In genomic region chr18:21291106-21291505, GRCh38 we compare ENCODE assay signal across 30 cellular contexts. TPM values are rescaled to one million over a fixed set of nuclear protein-coding genes. Genes with fewer than 3 reads are reported as not detected.
"Had no signal": no experiment of that assay in that cellular context is flagged by ENCODE, and none has a peak within 500 bp of the region (broad histone marks: within the 10 kb centered on the region; RNA-seq: fewer than 3 reads in every experiment).

No MANE protein-coding gene starts in this region.

- H3K79me2 ChIP-seq: hepatocyte had no signal

- H3K36me3 ChIP-seq: left lung, sigmoid colon, thoracic aorta, upper lobe of right lung, WERI-Rb-1 had no signal

- H3K27me3 Mint-ChIP-seq: activated naive CD8-positive, alpha-beta T cell treated with anti-CD3 and anti-CD28 coated beads, Interleukin-2, amount 50 U/mL, for 24 hours; dendritic cell treated with granulocyte-macrophage colony-stimulating factor and Interleukin-4, amounts not matched to agents 40 ng/mL and 50 ng/mL, for 4 days; progenitor cell of endocrine pancreas had no signal

- H3K27me3 ChIP-seq: body of pancreas, hepatocyte, left lung, sigmoid colon, upper lobe of right lung had no signal

- H3K4me2 ChIP-seq: hepatocyte, smooth muscle cell had no signal

- H3K4me1 Mint-ChIP-seq: activated naive CD8-positive, alpha-beta T cell treated with anti-CD3 and anti-CD28 coated beads, Interleukin-2, amount 50 U/mL, for 24 hours; immature natural killer cell; naive thymus-derived CD4-positive, alpha-beta T cell had no signal

- H3K9me3 ChIP-seq: body of pancreas, left lung, sigmoid colon, thoracic aorta, upper lobe of right lung had no signal

- H3K4me3 Mint-ChIP-seq: activated CD8-positive, alpha-beta T cell treated with anti-CD3 and anti-CD28 coated beads, Interleukin-2, amount 10 ng/mL, durations not matched to agents 7 days and 5 days; activated naive CD8-positive, alpha-beta T cell treated with anti-CD3 and anti-CD28 coated beads, Interleukin-2, amount 50 U/mL, for 24 hours; activated T-helper 1 cell treated with anti-CD3 and anti-CD28 coated beads, Interleukin-12 subunit alpha, Interleukin-12 subunit beta, Interleukin-2, Interleukin-4 antibody, amounts not matched to agents 30 ng/mL and 10 ng/mL and 1 ng/mL, durations not matched to agents 14 hours and 24 hours and 36 hours; dendritic cell treated with granulocyte-macrophage colony-stimulating factor and Interleukin-4, amounts not matched to agents 40 ng/mL and 50 ng/mL, for 4 days; immature natural killer cell; naive thymus-derived CD4-positive, alpha-beta T cell had no signal

- FAIRE-seq: endometrium, frontal cortex, TTC549 had no signal

- H3K4me1 ChIP-seq: body of pancreas, left lung, upper lobe of right lung had no signal

- H2AFZ ChIP-seq: hepatocyte had no signal

- DNase-seq: activated CD4-positive, alpha-beta T cell treated with anti-CD3 and anti-CD28 coated beads, Interleukin-2, amount 50 U/mL, for 1 hour; activated CD4-positive, CD25-positive, alpha-beta regulatory T cell treated with anti-CD3 and anti-CD28 coated beads, Interleukin-2, amount 50 U/mL, for 72 hours; activated CD8-positive, alpha-beta T cell treated with anti-CD3 and anti-CD28 coated beads, Interleukin-2, amount 10 ng/mL, durations not matched to agents 7 days and 5 days; activated gamma-delta T cell; activated naive CD4-positive, alpha-beta T cell treated with anti-CD3 and anti-CD28 coated beads, Interleukin-2, amount 50 U/mL, for 16 hours; activated naive CD8-positive, alpha-beta T cell treated with anti-CD3 and anti-CD28 coated beads, Interleukin-2, amount 50 U/mL, for 24 hours; body of pancreas; caudate nucleus; effector CD4-positive, alpha-beta T cell; glutamatergic neuron; immature natural killer cell; kidney glomerular epithelial cell; left lung; naive thymus-derived CD4-positive, alpha-beta T cell; retina; sigmoid colon; stimulated activated CD4-positive, alpha-beta T cell treated with anti-CD3 and anti-CD28 coated beads, Interleukin-15, amount 100 ng/mL, for 24 hours; stimulated activated naive CD4-positive, alpha-beta T cell treated with Interleukin-2 at 50 U/mL for 16 hours; upper lobe of right lung; WERI-Rb-1 had no signal

- H3K36me3 Mint-ChIP-seq: immature natural killer cell had no signal

- H3K9me3 Mint-ChIP-seq: activated naive CD8-positive, alpha-beta T cell treated with anti-CD3 and anti-CD28 coated beads, Interleukin-2, amount 50 U/mL, for 24 hours; activated T-helper 1 cell treated with anti-CD3 and anti-CD28 coated beads, Interleukin-12 subunit alpha, Interleukin-12 subunit beta, Interleukin-2, Interleukin-4 antibody, amounts not matched to agents 30 ng/mL and 10 ng/mL and 1 ng/mL, durations not matched to agents 14 hours and 24 hours and 36 hours; dendritic cell treated with granulocyte-macrophage colony-stimulating factor and Interleukin-4, amounts not matched to agents 40 ng/mL and 50 ng/mL, for 4 days had no signal

- H3K27ac ChIP-seq: body of pancreas, hepatocyte, left lung, sigmoid colon, thoracic aorta, upper lobe of right lung, WERI-Rb-1 had no signal

- H3K27ac Mint-ChIP-seq: activated CD8-positive, alpha-beta T cell treated with anti-CD3 and anti-CD28 coated beads, Interleukin-2, amount 10 ng/mL, durations not matched to agents 7 days and 5 days; activated naive CD8-positive, alpha-beta T cell treated with anti-CD3 and anti-CD28 coated beads, Interleukin-2, amount 50 U/mL, for 24 hours; activated T-helper 1 cell treated with anti-CD3 and anti-CD28 coated beads, Interleukin-12 subunit alpha, Interleukin-12 subunit beta, Interleukin-2, Interleukin-4 antibody, amounts not matched to agents 30 ng/mL and 10 ng/mL and 1 ng/mL, durations not matched to agents 14 hours and 24 hours and 36 hours; dendritic cell treated with granulocyte-macrophage colony-stimulating factor and Interleukin-4, amounts not matched to agents 40 ng/mL and 50 ng/mL, for 4 days; immature natural killer cell; naive thymus-derived CD4-positive, alpha-beta T cell; progenitor cell of endocrine pancreas had no signal

- H3K4me3 ChIP-seq: body of pancreas, hepatocyte, left lung, lung, sigmoid colon, smooth muscle cell, thoracic aorta, upper lobe of right lung had no signal

RNA-seq across cellular contexts. Expression of gene GREB1L, which starts 49.1 kb away (rescaled TPM):
- total RNA-seq: activated CD8-positive, alpha-beta T cell treated with anti-CD3 and anti-CD28 coated beads, Interleukin-2, amount 10 ng/mL, durations not matched to agents 7 days and 5 days; activated T-helper 1 cell treated with anti-CD3 and anti-CD28 coated beads, Interleukin-12 subunit alpha, Interleukin-12 subunit beta, Interleukin-2, Interleukin-4 antibody, amounts not matched to agents 30 ng/mL and 10 ng/mL and 1 ng/mL, durations not matched to agents 14 hours and 24 hours and 36 hours; naive thymus-derived CD4-positive, alpha-beta T cell had no signal
